Comparison of ENCODE assay signal across 1 cellular context in the genomic region with DNA sequence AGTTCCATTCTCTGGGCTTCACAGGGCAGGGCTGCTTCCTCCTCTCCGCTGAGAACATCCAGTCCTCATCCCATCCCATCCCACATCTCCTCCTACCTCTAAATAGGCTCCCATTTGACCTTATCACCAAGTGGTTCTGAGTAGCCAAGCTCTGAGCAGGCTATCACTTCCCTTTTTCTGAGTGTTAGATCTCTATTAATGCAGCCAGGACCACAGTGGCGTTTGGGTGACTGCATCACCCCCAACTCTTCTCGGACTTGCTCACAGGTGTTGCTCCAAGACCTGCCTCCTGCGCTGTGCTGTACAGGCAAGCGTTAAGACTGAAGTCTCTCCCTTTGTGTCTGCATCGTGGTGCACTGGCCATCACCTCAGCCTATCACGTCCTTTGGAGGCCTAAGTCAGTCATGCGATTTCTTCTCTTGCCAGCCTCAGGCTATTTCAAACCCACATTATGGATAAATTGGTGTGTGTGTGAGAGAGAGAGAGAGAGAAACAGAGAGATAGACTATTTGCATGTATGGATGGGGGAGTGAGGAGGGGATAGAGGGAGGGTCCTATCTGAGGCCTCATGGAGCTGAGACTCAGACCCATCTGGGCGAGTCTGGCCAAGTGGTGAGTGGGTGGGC.
TF ChIP-seq lines count a peak whose summit lies in the region.

No MANE protein-coding gene starts in this region.

TF ChIP-seq in SK-N-SH, 30 proteins besides CTCF, POLR2A, EP300 and RAD21 (continued from another document):
- TF ChIP-seq, protein P1, sequence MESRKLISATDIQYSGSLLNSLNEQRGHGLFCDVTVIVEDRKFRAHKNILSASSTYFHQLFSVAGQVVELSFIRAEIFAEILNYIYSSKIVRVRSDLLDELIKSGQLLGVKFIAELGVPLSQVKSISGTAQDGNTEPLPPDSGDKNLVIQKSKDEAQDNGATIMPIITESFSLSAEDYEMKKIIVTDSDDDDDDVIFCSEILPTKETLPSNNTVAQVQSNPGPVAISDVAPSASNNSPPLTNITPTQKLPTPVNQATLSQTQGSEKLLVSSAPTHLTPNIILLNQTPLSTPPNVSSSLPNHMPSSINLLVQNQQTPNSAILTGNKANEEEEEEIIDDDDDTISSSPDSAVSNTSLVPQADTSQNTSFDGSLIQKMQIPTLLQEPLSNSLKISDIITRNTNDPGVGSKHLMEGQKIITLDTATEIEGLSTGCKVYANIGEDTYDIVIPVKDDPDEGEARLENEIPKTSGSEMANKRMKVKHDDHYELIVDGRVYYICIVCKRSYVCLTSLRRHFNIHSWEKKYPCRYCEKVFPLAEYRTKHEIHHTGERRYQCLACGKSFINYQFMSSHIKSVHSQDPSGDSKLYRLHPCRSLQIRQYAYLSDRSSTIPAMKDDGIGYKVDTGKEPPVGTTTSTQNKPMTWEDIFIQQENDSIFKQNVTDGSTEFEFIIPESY (IDR thresholded peaks at IDR 0.05; ENCODE audit: borderline replicate concordance, low read depth): no peak
- TF ChIP-seq FOSL2 (IDR thresholded peaks at IDR 0.05; ENCODE audit: borderline replicate concordance, low read depth): no peak
- no peak for TF ChIP-seq CHD2 (IDR thresholded peaks at IDR 0.05; ENCODE audit: low read length, partially characterized antibody)
- TF ChIP-seq RFX5 (IDR thresholded peaks at IDR 0.05; ENCODE audit: low read length): no peak
